ENCODE assay signal across 8 cellular contexts in the genomic region with DNA sequence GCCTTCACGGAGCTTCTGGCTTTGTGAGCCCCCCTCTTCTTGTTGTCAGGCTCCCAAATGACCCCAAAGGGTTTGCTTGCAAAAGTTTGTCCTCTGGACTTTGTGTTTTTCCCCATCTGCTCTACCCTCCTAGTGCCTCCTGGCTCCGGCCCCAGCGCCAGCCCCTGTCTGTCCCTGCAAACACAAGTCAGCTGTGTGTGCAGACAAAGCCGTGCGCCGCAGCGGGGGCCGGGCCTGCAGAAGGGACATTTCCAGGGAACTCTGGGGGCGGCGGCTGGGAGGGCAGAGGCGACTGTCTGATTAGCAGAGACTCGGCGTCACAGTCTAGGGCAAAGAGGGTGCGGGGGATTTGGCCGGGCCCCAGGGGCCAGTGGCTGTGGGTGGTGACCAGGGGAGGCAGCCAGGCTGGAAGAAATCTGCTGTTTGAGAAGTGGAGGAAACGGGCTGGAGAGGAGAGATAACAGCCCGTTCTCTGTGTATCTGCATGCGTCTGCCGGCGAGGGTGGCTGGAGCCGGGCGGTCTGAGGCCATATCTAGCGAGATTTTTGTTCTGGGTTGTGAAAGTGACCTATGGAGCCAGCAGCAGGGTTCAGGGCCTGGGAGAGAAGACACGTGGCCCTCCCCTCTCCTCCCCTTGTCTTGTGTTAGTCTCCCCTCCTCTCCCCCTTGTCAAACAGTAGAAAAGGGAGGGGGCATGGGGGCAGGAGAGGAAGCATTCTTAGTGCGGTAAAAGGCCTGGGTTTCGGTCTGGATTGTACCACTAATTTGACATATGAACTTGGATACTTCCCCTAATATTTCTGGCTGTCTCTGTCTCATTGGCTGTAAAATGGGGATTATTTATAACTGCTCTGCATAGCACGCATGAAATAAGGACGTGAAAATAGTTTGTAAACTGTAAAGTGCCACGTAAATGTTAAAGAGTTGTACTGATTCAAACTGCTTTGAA.
A peak's percentile ranks its signal among the peaks of the same experiment; 100 is the strongest.
DNase-seq lines count a peak whose midpoint lies in the region; ATAC-seq and TF ChIP-seq lines count a peak whose summit lies in the region.

No MANE protein-coding gene starts in this region.

- no peak for TF ChIP-seq CTCF in endodermal cell (conservative IDR thresholded peaks at IDR 0.05)
- no peak for TF ChIP-seq CTCF in mesothelial cell of epicardium (IDR thresholded peaks at IDR 0.05; ENCODE audit: unreplicated experiment)
- no peak for TF ChIP-seq CTCF in transverse colon (IDR thresholded peaks at IDR 0.05)

- H3K27me3 ChIP-seq in endodermal cell (ENCODE audit: control insufficient read depth, insufficient read depth, low read length, poor library complexity, severe bottlenecking) (no peaks in the 10 kb centered on the region), transverse colon (no peaks in the 10 kb centered on the region)

- in situ Hi-C loops in transverse colon (cut with MboI; ENCODE audit: low pct_ligation_motif_present in 1 of 4, low pct_unique_long_range_greater_than_20kb in 1 of 4, low sequenced_read_pairs in 3 of 4), result loop anchor here in 1 of 4 donors (25.0 kb wide), 1 partner anchor 181 kb away; a partner anchor contains a TSS

- H3K4me3 ChIP-seq in endodermal cell (ENCODE audit: low read length), result no peak overlapping the region
- peak overlapping the region in 1 of 4 donors; percentile 3 for H3K4me3 ChIP-seq in transverse colon

- peaks cover 17% of the 10 kb centered on the region for H3K4me1 ChIP-seq in endodermal cell (ENCODE audit: control insufficient read depth, insufficient read depth, low read length)
- H3K4me1 ChIP-seq in transverse colon, result peaks cover 25 to 57% (median 40%) of the 10 kb centered on the region in 4 donors

- H3K36me3 Mint-ChIP-seq in endodermal cell (ENCODE audit: low read depth), result no peaks in the 10 kb centered on the region
- H3K36me3 Mint-ChIP-seq in mesothelial cell of epicardium, result no peaks in the 10 kb centered on the region
- H3K36me3 Mint-ChIP-seq in effector memory CD8-positive, alpha-beta T cell (ENCODE audit: insufficient read depth), result peaks cover 4% of the 10 kb centered on the region

- H3K27ac ChIP-seq in endodermal cell (ENCODE audit: low read depth, low read length) (peak overlapping the region; percentile 98), transverse colon (peak overlapping the region; percentile 70 to 78 (median 76))

- no peaks in the 10 kb centered on the region for H3K27me3 Mint-ChIP-seq in endodermal cell (ENCODE audit: insufficient read depth)
- H3K27me3 Mint-ChIP-seq in mesothelial cell of epicardium (ENCODE audit: low read depth), result no peaks in the 10 kb centered on the region
- H3K27me3 Mint-ChIP-seq in effector memory CD8-positive, alpha-beta T cell, result no peaks in the 10 kb centered on the region

- H3K36me3 ChIP-seq in endodermal cell (ENCODE audit: control insufficient read depth, insufficient read depth, low read length) (peaks cover 12% of the 10 kb centered on the region), transverse colon (no peaks in the 10 kb centered on the region)

- peak; percentile 76 for DNase-seq in NCI-H69 (lab: John Stamatoyannopoulos, UW)
- no peak for DNase-seq in endodermal cell
- DNase-seq in mesothelial cell of epicardium (ENCODE audit: low spot score in 2 of 2, unreplicated experiment in 2 of 2), result peak; percentile 44 to 75
- DNase-seq in transverse colon, result peak; percentile 54
- no peak for DNase-seq in activated CD8-positive, alpha-beta memory T cell treated with anti-CD3 and anti-CD28 coated beads for 24 hours
- no peak for DNase-seq in NCI-H146 (lab: John Stamatoyannopoulos, UW)
- no peak for DNase-seq in activated naive CD4-positive, alpha-beta T cell treated with Interleukin-2 at 50 U/mL for 16 hours
- DNase-seq in effector memory CD8-positive, alpha-beta T cell, result no peak

- H3K27ac Mint-ChIP-seq in endodermal cell, result peak overlapping the region; percentile 90
- H3K27ac Mint-ChIP-seq in mesothelial cell of epicardium, result peak overlapping the region; percentile 98
- peak overlapping the region in 1 of 2 donors; percentile 29 for H3K27ac Mint-ChIP-seq in effector memory CD8-positive, alpha-beta T cell

- WGBS in endodermal cell (ENCODE audit: insufficient coverage in 1 of 2, insufficient read length in 1 of 2), 2 experiments, result 51 to 76% methylated on average over 6 to 29 of the region's 29 CpGs
- 33 to 36% methylated on average over 5 to 29 of the region's 29 CpGs for WGBS in transverse colon (ENCODE audit: low coverage in 1 of 2), 2 donors

- H3K9me3 Mint-ChIP-seq in endodermal cell, result no peaks in the 10 kb centered on the region
- H3K9me3 Mint-ChIP-seq in mesothelial cell of epicardium, result no peaks in the 10 kb centered on the region
- H3K9me3 Mint-ChIP-seq in effector memory CD8-positive, alpha-beta T cell, result no peaks in the 10 kb centered on the region

- peaks cover 43% of the 10 kb centered on the region for H3K4me1 Mint-ChIP-seq in endodermal cell
- H3K4me1 Mint-ChIP-seq in mesothelial cell of epicardium, result peaks cover 80% of the 10 kb centered on the region
- H3K4me1 Mint-ChIP-seq in effector memory CD8-positive, alpha-beta T cell (ENCODE audit: low read depth in 2 of 2), result peaks cover 29 to 31% of the 10 kb centered on the region in 2 donors

- no peak for TF ChIP-seq EP300 in transverse colon (IDR thresholded peaks at IDR 0.05; ENCODE audit: low read depth)

- no peak for TF ChIP-seq POLR2A in transverse colon (IDR thresholded peaks at IDR 0.05)

- H3K9ac ChIP-seq in endodermal cell (ENCODE audit: extremely low read depth, low read length, poor library complexity, severe bottlenecking), result no peak overlapping the region

- intact Hi-C loops in transverse colon (cut with DNase I; ENCODE audit: low total_unique reads), result loop anchor here (10.0 kb wide), 1 partner anchor 163 kb away; no protein-coding TSS in a partner anchor

- H3K4me3 Mint-ChIP-seq in endodermal cell (peak overlapping the region; percentile 13), mesothelial cell of epicardium (peak overlapping the region; percentile 35)
- no peak overlapping the region for H3K4me3 Mint-ChIP-seq in effector memory CD8-positive, alpha-beta T cell

- H3K9me3 ChIP-seq in endodermal cell (ENCODE audit: control insufficient read depth, low read length) (no peaks in the 10 kb centered on the region), transverse colon (no peaks in the 10 kb centered on the region)

- no peak for ATAC-seq in effector memory CD8-positive, alpha-beta T cell (replicated peaks)

Comparison
In these comparisons a context has a peak if more than half of its experiments do, and no peak if none do; other contexts are left out.
1. DNase-seq: peak in NCI-H69 (single experiment), mesothelial cell of epicardium (2 of 2) and transverse colon (single experiment); none in endodermal cell (single experiment), activated CD8-positive, alpha-beta memory T cell treated with anti-CD3 and anti-CD28 coated beads for 24 hours (single experiment), NCI-H146 (single experiment), activated naive CD4-positive, alpha-beta T cell treated with Interleukin-2 at 50 U/mL for 16 hours (single experiment) and effector memory CD8-positive, alpha-beta T cell (0 of 3).
2. H3K4me3 Mint-ChIP-seq: peak in endodermal cell (single experiment) and mesothelial cell of epicardium (single experiment); none in effector memory CD8-positive, alpha-beta T cell (0 of 2).